10 cellular contexts compared by ENCODE assay signal in genomic region chr5:132086277-132086794, GRCh38. TPM values are rescaled to one million over a fixed set of nuclear protein-coding genes. Genes with fewer than 3 reads are reported as not detected.
DNase-seq lines count a peak whose midpoint lies in the region; ATAC-seq and TF ChIP-seq lines count a peak whose summit lies in the region.
"Had no signal": no experiment of that assay in that cellular context is flagged by ENCODE, and none has a peak within 500 bp of the region (broad histone marks: within the 10 kb centered on the region; RNA-seq: fewer than 3 reads in every experiment).

No MANE protein-coding gene starts in this region.

- no peaks in the 10 kb centered on the region for H3K9me3 ChIP-seq in BLaER1 treated with 17β-estradiol and CSF1 and Interleukin-3, amounts not matched to agents 10 nM and 100 nM (replicated peaks in 1 of 11)
- no peaks in the 10 kb centered on the region for H3K9me3 ChIP-seq in lung (ENCODE audit: control insufficient read depth in 2 of 2, insufficient read depth in 1 of 2, low read length in 1 of 2)

- H3K4me2 ChIP-seq in BLaER1 treated with 17β-estradiol and CSF1 and Interleukin-3, amounts not matched to agents 10 nM and 100 nM: peak overlapping the region; percentile 2 to 62 (median 45); a peak in 19 of 22 replicates

- no peaks in the 10 kb centered on the region for H3K36me3 ChIP-seq in BLaER1 treated with 17β-estradiol and CSF1 and Interleukin-3, amounts not matched to agents 10 nM and 100 nM
- no peaks in the 10 kb centered on the region for H3K36me3 ChIP-seq in lung (ENCODE audit: control insufficient read depth in 2 of 2, insufficient read depth in 2 of 2, low read length in 2 of 2)

- no peak for TF ChIP-seq CTCF in lung (IDR thresholded peaks at IDR 0.05; ENCODE audit: control extremely low read depth, extremely low read depth)

- no peak overlapping the region for H3K27ac ChIP-seq in BLaER1 treated with 17β-estradiol and CSF1 and Interleukin-3, amounts not matched to agents 10 nM and 100 nM
- peak overlapping the region in 1 of 2 donors; percentile 58 for H3K27ac ChIP-seq in lung (ENCODE audit: low read depth in 1 of 2, low read length in 1 of 2)
- H3K27ac ChIP-seq: coronary artery had no signal

- H3K4me3 ChIP-seq in BLaER1 treated with 17β-estradiol and CSF1 and Interleukin-3, amounts not matched to agents 10 nM and 100 nM: no peak overlapping the region
- H3K4me3 ChIP-seq in lung: no peak overlapping the region
- H3K4me3 ChIP-seq: coronary artery had no signal

- ATAC-seq in lung (ENCODE audit: insufficient read depth, low FRiP score) (peak; percentile 70), HG03139 (IDR thresholded peaks at IDR 0.05; ENCODE audit: unreplicated experiment) (no peak), GM21619 (IDR thresholded peaks at IDR 0.05; ENCODE audit: unreplicated experiment) (no peak)

- H4K20me1 ChIP-seq in BLaER1 treated with 17β-estradiol and CSF1 and Interleukin-3, amounts not matched to agents 10 nM and 100 nM: peaks cover 0 to 7% (median 0%) of the 10 kb centered on the region in 11 experiments; a peak in 1 of 22 replicates

- H3K4me1 ChIP-seq in BLaER1 treated with 17β-estradiol and CSF1 and Interleukin-3, amounts not matched to agents 10 nM and 100 nM: peaks cover 8 to 23% (median 11%) of the 10 kb centered on the region in 10 experiments; a peak in 17 of 20 replicates
- peaks cover 0 to 13% of the 10 kb centered on the region in 2 donors for H3K4me1 ChIP-seq in lung (ENCODE audit: control insufficient read depth in 2 of 2, insufficient read depth in 2 of 2, low read length in 2 of 2)

- peaks cover 0 to 75% (median 0%) of the 10 kb centered on the region in 11 experiments; a peak in 5 of 22 replicates for H3K27me3 ChIP-seq in BLaER1 treated with 17β-estradiol and CSF1 and Interleukin-3, amounts not matched to agents 10 nM and 100 nM
- no peaks in the 10 kb centered on the region for H3K27me3 ChIP-seq in lung (ENCODE audit: control insufficient read depth, insufficient read depth)

- 29 to 50% methylated on average over 2 of the region's 2 CpGs for WGBS in lung, 2 donors

- no peak overlapping the region for H3K9ac ChIP-seq in BLaER1 treated with 17β-estradiol and CSF1 and Interleukin-3, amounts not matched to agents 10 nM and 100 nM

- DNase-seq in NCI-H2029 treated with DMSO at 0.1 percent for 48 hours (lab: John Stamatoyannopoulos, UW) (peak; percentile 41), cerebellar cortex (ENCODE audit: low spot score) (peak; percentile 44), lung (ENCODE audit: low spot score) (peak; percentile 61), MV-4-11 (lab: John Stamatoyannopoulos, UW) (no peak), HuH-7.5 (ENCODE audit: low spot score) (no peak)

RNA-seq across cellular contexts. Expression of gene CSF2, which starts 12.7 kb away (rescaled TPM):
- total RNA-seq in lung: 10 to 100 TPM in 1 of 2 donors, under 1 TPM in 1; 0.37 to 11.6 TPM
- 10 to 100 TPM in 1 of 2 donors, 1 to 10 TPM in 1; 4.7 to 16.8 TPM for polyA plus RNA-seq in lung
- total RNA-seq: skeletal muscle tissue had no signal

RNA-seq across cellular contexts. Expression of gene IL3, which starts 25.9 kb away (rescaled TPM):
- not detected for total RNA-seq in lung
- polyA plus RNA-seq in lung: not detected
- total RNA-seq: skeletal muscle tissue had no signal

Comparison
In these comparisons a context has a peak if more than half of its experiments do, and no peak if none do; other contexts are left out.
1. DNase-seq: peak in NCI-H2029 treated with DMSO at 0.1 percent for 48 hours (single experiment), cerebellar cortex (single experiment) and lung (single experiment); none in MV-4-11 (single experiment) and HuH-7.5 (single experiment).